20 cellular contexts compared by ENCODE assay signal in the genomic region with DNA sequence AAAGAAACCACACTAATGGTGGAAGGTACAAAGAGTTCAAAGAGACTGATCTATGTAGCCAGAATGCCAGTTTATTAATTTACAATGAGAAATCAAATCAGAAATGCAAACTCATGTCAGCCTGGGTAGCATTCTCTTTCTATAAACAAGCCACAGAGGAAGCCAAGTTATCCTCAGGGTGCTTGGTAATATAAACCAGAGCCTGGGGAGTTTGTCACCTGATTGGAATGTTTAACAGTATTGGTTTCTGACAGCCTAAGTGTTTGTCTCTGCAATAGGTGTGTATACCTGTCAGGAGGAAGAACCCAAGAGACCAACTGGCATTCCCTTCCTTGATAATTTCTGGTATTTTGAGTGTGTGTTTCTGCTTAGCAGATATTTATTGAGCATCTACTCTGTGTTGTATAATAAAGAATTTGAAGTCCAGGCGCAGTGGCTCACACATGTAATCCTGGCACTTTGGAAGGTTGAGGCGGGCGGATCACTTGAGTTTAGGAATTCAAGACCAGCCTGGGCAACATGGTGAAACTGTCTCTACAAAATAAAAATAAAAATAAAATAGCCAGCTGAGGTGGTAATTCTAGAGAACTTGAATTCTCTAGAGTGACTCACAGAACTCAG. TPM values are rescaled to one million over a fixed set of nuclear protein-coding genes. Genes with fewer than 3 reads are reported as not detected.
DNase-seq lines count a peak whose midpoint lies in the region; ATAC-seq, FAIRE-seq and TF ChIP-seq lines count a peak whose summit lies in the region.
"Had no signal": no experiment of that assay in that cellular context is flagged by ENCODE, and none has a peak within 500 bp of the region (broad histone marks: within the 10 kb centered on the region; RNA-seq: fewer than 3 reads in every experiment).

No MANE protein-coding gene starts in this region.

- peak; percentile 28 for FAIRE-seq in HTR-8/SVneo (lab: Jason Lieb, UNC)
- no peak for FAIRE-seq in bronchial epithelial cell (lab: Jason Lieb, UNC)
- FAIRE-seq: RCC 7860, small intestine had no signal

- H2AK5ac ChIP-seq in mesendoderm (ENCODE audit: low read length): no peak overlapping the region

- no peak overlapping the region for H3K27ac ChIP-seq in mesendoderm (ENCODE audit: low read depth, low read length)
- H3K27ac ChIP-seq: 22Rv1, C4-2B, VCaP had no signal

- H3K27me3 ChIP-seq in bronchial epithelial cell (ENCODE audit: control insufficient read depth, insufficient read depth, low read length) (no peaks in the 10 kb centered on the region), mesendoderm (ENCODE audit: insufficient read depth, low read length, poor library complexity) (peaks cover 2% of the 10 kb centered on the region)

- no peak overlapping the region for H2BK15ac ChIP-seq in mesendoderm (replicated peaks; ENCODE audit: low read depth)

- H3K56ac ChIP-seq in mesendoderm (ENCODE audit: low read length): no peak overlapping the region

- no peak overlapping the region for H2BK5ac ChIP-seq in mesendoderm (ENCODE audit: low read length)

- no peak for TF ChIP-seq CTCF in bronchial epithelial cell (IDR thresholded peaks at IDR 0.05; ENCODE audit: insufficient read depth, low read length, severe bottlenecking)

- no peak overlapping the region for H3K23ac ChIP-seq in mesendoderm (ENCODE audit: low read length)

- no peak overlapping the region for H3K9ac ChIP-seq in mesendoderm (ENCODE audit: low read length)

- H3K4me3 ChIP-seq in bronchial epithelial cell (ENCODE audit: low read depth, low read length) (no peak overlapping the region), mesendoderm (ENCODE audit: low read length) (no peak overlapping the region)
- H3K4me3 ChIP-seq: lung had no signal

- no peak for ATAC-seq in HG03354 (IDR thresholded peaks at IDR 0.05; ENCODE audit: poor library complexity, severe bottlenecking, unreplicated experiment)
- ATAC-seq: activated CD8-positive, alpha-beta T cell treated with anti-CD3 and anti-CD28 coated beads, Interleukin-2, amount 10 ng/mL, durations not matched to agents 7 days and 5 days had no signal

- no CpG with 5 or more reads among the region's 3 CpGs for WGBS in mesendoderm (ENCODE audit: extremely low coverage, insufficient coverage, low lambda C conversion rate)

- peaks cover 4% of the 10 kb centered on the region for H3K4me1 ChIP-seq in mesendoderm (ENCODE audit: control insufficient read depth, low read depth, low read length)

- no peak overlapping the region for H3K18ac ChIP-seq in mesendoderm (ENCODE audit: low read length)

- H3K79me2 ChIP-seq in mesendoderm (ENCODE audit: control insufficient read depth, insufficient read depth, low read length): no peaks in the 10 kb centered on the region

- H3K79me1 ChIP-seq in mesendoderm (ENCODE audit: low read length): no peaks in the 10 kb centered on the region

- DNase-seq in NCI-H2029 (lab: John Stamatoyannopoulos, UW) (peak; percentile 51), NCI-H2029 treated with DMSO at 0.1 percent for 48 hours (lab: John Stamatoyannopoulos, UW) (no peak), HTR-8/SVneo (ENCODE audit: insufficient read length, low spot score) (no peak), bronchial epithelial cell (ENCODE audit: low read depth) (peak; percentile 79), mesendoderm (peak; percentile 68), NCI-H1417 treated with DMSO at 0.1 percent for 48 hours (lab: John Stamatoyannopoulos, UW) (no peak)
- DNase-seq in stimulated activated CD4-positive, alpha-beta T cell treated with anti-CD3 and anti-CD28 coated beads, Interleukin-15, amount 100 ng/mL, for 24 hours: no peak
- DNase-seq: activated CD8-positive, alpha-beta T cell treated with anti-CD3 and anti-CD28 coated beads, Interleukin-2, amount 10 ng/mL, durations not matched to agents 7 days and 5 days; cerebellar nuclear complex; DMS 273 treated with DMSO at 0.1 percent for 48 hours; naive thymus-derived CD8-positive, alpha-beta T cell; NCI-H187; NCI-H69; small intestine had no signal

- no peaks in the 10 kb centered on the region for H3K36me3 ChIP-seq in bronchial epithelial cell (ENCODE audit: control insufficient read depth, insufficient read depth, low read length)
- H3K36me3 ChIP-seq in mesendoderm (ENCODE audit: control insufficient read depth, insufficient read depth, low read length): no peaks in the 10 kb centered on the region

- no peak overlapping the region for H4K8ac ChIP-seq in mesendoderm (ENCODE audit: low read depth, low read length)

- H2BK120ac ChIP-seq in mesendoderm (ENCODE audit: low read depth, low read length): no peak overlapping the region

- no peak overlapping the region for H3K4me2 ChIP-seq in mesendoderm (ENCODE audit: low read length)

- no peak overlapping the region for H4K5ac ChIP-seq in mesendoderm (ENCODE audit: low read length)

- H3K4ac ChIP-seq in mesendoderm (ENCODE audit: low read depth, low read length): no peak overlapping the region

RNA-seq across cellular contexts. Expression of a gene that starts 3.1 kb away (rescaled TPM):
- 7.4 and 11.3 TPM in 2 replicates for total RNA-seq in bronchial epithelial cell
- 31.3 TPM for polyA plus RNA-seq in mesendoderm (2013, experiment 1 of 2)
- polyA plus RNA-seq in mesendoderm (2013, experiment 2 of 2): 31.8 TPM

RNA-seq across cellular contexts. Expression of a gene that starts 36.1 kb away (rescaled TPM):
- total RNA-seq in bronchial epithelial cell: 17.0 and 17.4 TPM in 2 replicates
- polyA plus RNA-seq in mesendoderm (2013, experiment 1 of 2): 327 TPM
- 325 TPM for polyA plus RNA-seq in mesendoderm (2013, experiment 2 of 2)

Comparison
In these comparisons a context has a peak if more than half of its experiments do, and no peak if none do; other contexts are left out.
1. DNase-seq: peak in NCI-H2029 (single experiment), bronchial epithelial cell (single experiment) and mesendoderm (single experiment); none in NCI-H2029 treated with DMSO at 0.1 percent for 48 hours (single experiment), HTR-8/SVneo (single experiment), stimulated activated CD4-positive, alpha-beta T cell treated with anti-CD3 and anti-CD28 coated beads, Interleukin-15, amount 100 ng/mL, for 24 hours (single experiment) and NCI-H1417 treated with DMSO at 0.1 percent for 48 hours (single experiment).